8 cellular contexts compared by ENCODE assay signal in genomic region chr12:49111206-49111605, GRCh38.
DNase-seq lines count a peak whose midpoint lies in the region; ATAC-seq and TF ChIP-seq lines count a peak whose summit lies in the region.

No MANE protein-coding gene starts in this region.

- H3K27ac ChIP-seq in brain microvascular endothelial cell, result no peak overlapping the region

- H3K9ac ChIP-seq in mucosa of stomach (ENCODE audit: low read length), result peak overlapping the region; percentile 95

- H3K36me3 ChIP-seq in brain microvascular endothelial cell (replicated peaks) (no peaks in the 10 kb centered on the region), mucosa of stomach (ENCODE audit: control insufficient read depth, insufficient read depth, low read length) (no peaks in the 10 kb centered on the region)

- TF ChIP-seq CTCF in AG09309 (IDR thresholded peaks at IDR 0.05; ENCODE audit: control insufficient read depth, insufficient read depth, low read depth, low read length, missing control alignments) (no peak), brain microvascular endothelial cell (IDR thresholded peaks at IDR 0.05; ENCODE audit: low read depth, low read length, missing control alignments) (no peak)

- H3K4me3 ChIP-seq in AG09309 (ENCODE audit: control insufficient read depth, low read depth, low read length) (peak overlapping the region; percentile 30), brain microvascular endothelial cell (ENCODE audit: low read depth, low read length) (peak overlapping the region; percentile 86), mucosa of stomach (ENCODE audit: low read length) (peak overlapping the region; percentile 85)

- DNase-seq in AG09309 (ENCODE audit: low read depth) (no peak), brain microvascular endothelial cell (no peak), iPS-NIHi7 (ENCODE audit: extremely low spot score) (no peak), NOMO-1 treated with DMSO at 0.1 percent for 48 hours (lab: John Stamatoyannopoulos, UW; ENCODE audit: unreplicated experiment) (no peak)

- peak; percentile 5 for ATAC-seq in HG02852 (IDR thresholded peaks at IDR 0.05; ENCODE audit: unreplicated experiment)
- no peak for ATAC-seq in GM21825 (IDR thresholded peaks at IDR 0.05; ENCODE audit: unreplicated experiment)
- no peak for ATAC-seq in GM18519 (IDR thresholded peaks at IDR 0.05; ENCODE audit: low FRiP score, unreplicated experiment)

- H3K27me3 ChIP-seq in brain microvascular endothelial cell (replicated peaks), result no peaks in the 10 kb centered on the region
- H3K27me3 ChIP-seq in mucosa of stomach (ENCODE audit: control insufficient read depth, insufficient read depth, low read length), result no peaks in the 10 kb centered on the region

- H3K9me3 ChIP-seq in mucosa of stomach (ENCODE audit: control insufficient read depth, low read length), result no peaks in the 10 kb centered on the region

- H3K4me1 ChIP-seq in mucosa of stomach (ENCODE audit: control insufficient read depth, insufficient read depth, low read length), result peaks cover 19% of the 10 kb centered on the region

- in situ Hi-C loops in brain microvascular endothelial cell (cut with HindIII; ENCODE audit: low pct_ligation_motif_present, low sequenced_read_pairs), result no loop called here

Comparison
In these comparisons a context has a peak if more than half of its experiments do, and no peak if none do; other contexts are left out.
1. H3K4me3 ChIP-seq: peak in every context shown above with its lines; median percentile 86 in brain microvascular endothelial cell; 85 in mucosa of stomach; 30 in AG09309.